Comparison of ENCODE assay signal across 8 cellular contexts in genomic region chr18:23134780-23135678, GRCh38. TPM values are rescaled to one million over a fixed set of nuclear protein-coding genes. Genes with fewer than 3 reads are reported as not detected.
DNase-seq lines count a peak whose midpoint lies in the region; ATAC-seq lines count a peak whose summit lies in the region.

TSS of gene CABLES1 (plus strand) at chr18:23135485. CDS start at chr18:23135763, 278 bp downstream.

- H3K4me3 ChIP-seq in mononuclear cell (ENCODE audit: low read length) = peak within 1 kb of the TSS; percentile 30

- peak; percentile 21 for ATAC-seq in GM21619 (IDR thresholded peaks at IDR 0.05; ENCODE audit: unreplicated experiment)

- peaks cover 49% of the 10 kb centered on the region for H3K27me3 ChIP-seq in mononuclear cell (ENCODE audit: insufficient read depth, low read length)

- DNase-seq in DMS53 treated with DMSO at 0.1 percent for 48 hours (lab: John Stamatoyannopoulos, UW; ENCODE audit: unreplicated experiment) = peak; percentile 35
- peak; percentile 80 for DNase-seq in NCI-H1105 (lab: John Stamatoyannopoulos, UW)
- DNase-seq in activated CD4-positive, alpha-beta T cell treated with anti-CD3 and anti-CD28 coated beads, Interleukin-2, amount 50 U/mL, for 4 hours = peak; percentile 1 to 4
- DNase-seq in epidermal melanocyte (ENCODE audit: insufficient read length, low spot score) = peak; percentile 71
- peak; percentile 49 for DNase-seq in superior temporal gyrus (ENCODE audit: extremely low spot score)
- no peak for DNase-seq in AG20443 (ENCODE audit: low spot score)

- no peaks in the 10 kb centered on the region for H3K9me3 ChIP-seq in mononuclear cell (ENCODE audit: low read depth, low read length)

- peaks cover 24% of the 10 kb centered on the region for H3K4me1 ChIP-seq in mononuclear cell (ENCODE audit: insufficient read depth, low read length)

RNA-seq across cellular contexts. Expression of gene CABLES1, which starts in this region (rescaled TPM):
- total RNA-seq in mononuclear cell = 0.10 TPM
